In genomic region chr11:80346660-80347059, GRCh38 we compare ENCODE assay signal across 22 cellular contexts.
"Had no signal": no experiment of that assay in that cellular context is flagged by ENCODE, and none has a peak within 500 bp of the region (broad histone marks: within the 10 kb centered on the region; RNA-seq: fewer than 3 reads in every experiment).

No MANE protein-coding gene starts in this region.

- H3K9ac ChIP-seq: SK-N-SH had no signal

- H3K36me3 ChIP-seq: ascending aorta, SJCRH30, WERI-Rb-1 had no signal

- H3K9me3 ChIP-seq: ascending aorta, body of pancreas, SJCRH30, SK-N-SH had no signal

- H3K4me3 ChIP-seq: ascending aorta, body of pancreas, SJCRH30 had no signal

- H3K9me2 ChIP-seq: SK-N-SH had no signal

- H3K4me1 ChIP-seq: ascending aorta, body of pancreas, SJCRH30 had no signal

- H3K4me2 ChIP-seq: SK-N-SH had no signal

- H3K27me3 ChIP-seq: ascending aorta, body of pancreas, SJCRH30 had no signal

- H3K27ac ChIP-seq: ascending aorta, body of pancreas, SJCRH30, WERI-Rb-1 had no signal

- DNase-seq: activated CD4-positive, alpha-beta T cell treated with anti-CD3 and anti-CD28 coated beads for 36 hours; activated CD8-positive, alpha-beta memory T cell treated with anti-CD3 and anti-CD28 coated beads, Interleukin-2, amount 50 U/mL, for 48 hours; activated CD8-positive, alpha-beta T cell treated with anti-CD3 and anti-CD28 coated beads, Interleukin-2, amount 10 ng/mL, durations not matched to agents 7 days and 5 days; activated effector memory CD4-positive, alpha-beta T cell treated with Interleukin-2 at 50 U/mL for 16 hours; activated naive CD4-positive, alpha-beta T cell; activated T-cell treated with anti-CD3 and anti-CD28 coated beads, Interleukin-2, amount 50 U/mL, for 24 hours; amniotic stem cell; body of pancreas; MM.1S; NCI-H1105; NCI-H1436 treated with DMSO at 0.1 percent for 48 hours; NCI-H187; NCI-H2081; NCI-H510A treated with DMSO at 0.1 percent for 48 hours; NCI-H748 treated with DMSO at 0.1 percent for 48 hours; OCI-M1; RPMI8226; SJCRH30; SK-N-SH; T-helper 1 cell; WERI-Rb-1 had no signal
